In genomic region chr1:183483224-183483623, GRCh38 we compare ENCODE assay signal across 17 cellular contexts.
"Had no signal": no experiment of that assay in that cellular context is flagged by ENCODE, and none has a peak within 500 bp of the region (broad histone marks: within the 10 kb centered on the region; RNA-seq: fewer than 3 reads in every experiment).

No MANE protein-coding gene starts in this region.

- H3K4me3 ChIP-seq: dorsolateral prefrontal cortex, heart left ventricle, sigmoid colon, skin epidermis, stomach had no signal

- DNase-seq: cortex of kidney; dorsolateral prefrontal cortex; effector CD8-positive, alpha-beta T cell; heart left ventricle; islet precursor cell; mammary epithelial cell; natural killer cell; posterior cingulate gyrus; sigmoid colon; stimulated activated CD4-positive, alpha-beta T cell treated with anti-CD3 and anti-CD28 coated beads, Interleukin-12 subunit alpha, Interleukin-12 subunit beta, amount 100 ng/mL, for 4 hours; stimulated activated naive CD4-positive, alpha-beta T cell; stomach; substantia nigra had no signal

- H3K27ac ChIP-seq: dorsolateral prefrontal cortex, heart left ventricle, sigmoid colon, skin epidermis, stomach had no signal

- H3K4me3 Mint-ChIP-seq: natural killer cell, neural crest cell had no signal

- ATAC-seq: esophagus mucosa, heart left ventricle, left lobe of liver, natural killer cell had no signal

- H3K36me3 ChIP-seq: heart left ventricle, sigmoid colon had no signal

- H3K27me3 ChIP-seq: dorsolateral prefrontal cortex, heart left ventricle, sigmoid colon, stomach had no signal

- H3K9me3 ChIP-seq: heart left ventricle, sigmoid colon, stomach had no signal

- H3K9me3 Mint-ChIP-seq: natural killer cell, neural crest cell had no signal

- H3K36me3 Mint-ChIP-seq: natural killer cell had no signal
